ENCODE assay signal across 19 cellular contexts in genomic region chr11:61742391-61742790, GRCh38. TPM values are rescaled to one million over a fixed set of nuclear protein-coding genes. Genes with fewer than 3 reads are reported as not detected.
DNase-seq lines count a peak whose midpoint lies in the region; ATAC-seq and TF ChIP-seq lines count a peak whose summit lies in the region.
"Had no signal": no experiment of that assay in that cellular context is flagged by ENCODE, and none has a peak within 500 bp of the region (broad histone marks: within the 10 kb centered on the region; RNA-seq: fewer than 3 reads in every experiment).

No MANE protein-coding gene starts in this region.

- H3K4me3 ChIP-seq in left ventricle myocardium inferior (no peak overlapping the region), trophoblast cell (ENCODE audit: low read depth, low read length) (peak overlapping the region; percentile 54)
- H3K4me3 ChIP-seq: dorsolateral prefrontal cortex, heart left ventricle, pancreas, smooth muscle cell had no signal

- H2AK5ac ChIP-seq in trophoblast cell (ENCODE audit: low read length): no peak overlapping the region

- no peak overlapping the region for H2BK12ac ChIP-seq in trophoblast cell (ENCODE audit: low read length)

- no peak for ATAC-seq in WTC11

- H4K8ac ChIP-seq in trophoblast cell (ENCODE audit: low read depth, low read length): no peak overlapping the region

- H3K36me3 ChIP-seq in left ventricle myocardium inferior: peaks cover 25% of the 10 kb centered on the region
- peaks cover 0 to 6% of the 10 kb centered on the region in 2 experiments for H3K36me3 ChIP-seq in trophoblast cell (ENCODE audit: control insufficient read depth in 1 of 2, insufficient read depth in 2 of 2, low read length in 2 of 2)

- no CpG with 5 or more reads among the region's 7 CpGs for WGBS in trophoblast cell (ENCODE audit: extremely low coverage, insufficient coverage, insufficient read length)

- no peak overlapping the region for H3K27ac Mint-ChIP-seq in WTC11
- H3K27ac Mint-ChIP-seq: activated CD4-positive, alpha-beta T cell treated with anti-CD3 and anti-CD28 coated beads, Interleukin-2, amount 10 ng/mL, durations not matched to agents 7 days and 5 days; activated naive CD8-positive, alpha-beta T cell had no signal

- H3K4me1 ChIP-seq in left ventricle myocardium inferior (no peaks in the 10 kb centered on the region), trophoblast cell (ENCODE audit: control insufficient read depth in 1 of 2, insufficient read depth in 2 of 2, low read length in 2 of 2) (peaks cover 0 to 2% of the 10 kb centered on the region in 2 experiments)
- H3K4me1 ChIP-seq: pancreas had no signal

- POLR2A ChIA-PET in WTC11 (lab: Charles Lee): no interaction called here

- H3K79me1 ChIP-seq in trophoblast cell (ENCODE audit: low read length): peaks cover under 1% of the 10 kb centered on the region

- H2BK5ac ChIP-seq in trophoblast cell (ENCODE audit: low read depth, low read length, poor library complexity): no peak overlapping the region

- no peak overlapping the region for H3K4me2 ChIP-seq in trophoblast cell (ENCODE audit: low read length)
- H3K4me2 ChIP-seq: smooth muscle cell had no signal

- no peak overlapping the region for H2AFZ ChIP-seq in trophoblast cell (ENCODE audit: insufficient read depth, low read length, poor library complexity)

- no peaks in the 10 kb centered on the region for H3K27me3 ChIP-seq in left ventricle myocardium inferior (ENCODE audit: low read depth)
- H3K27me3 ChIP-seq in trophoblast cell (ENCODE audit: insufficient read depth, low read length): no peaks in the 10 kb centered on the region
- H3K27me3 ChIP-seq: dorsolateral prefrontal cortex, heart left ventricle, pancreas had no signal

- H3K4me3 Mint-ChIP-seq in WTC11: no peak overlapping the region
- H3K4me3 Mint-ChIP-seq: activated CD4-positive, alpha-beta T cell treated with anti-CD3 and anti-CD28 coated beads, Interleukin-2, amount 10 ng/mL, durations not matched to agents 7 days and 5 days; activated naive CD8-positive, alpha-beta T cell; brain had no signal

- in situ Hi-C loops in KBM-7 (cut with MboI; ENCODE audit: low pct_unique_long_range_greater_than_20kb, low sequenced_read_pairs): no loop called here

- no peak overlapping the region for H3K14ac ChIP-seq in trophoblast cell (ENCODE audit: low read length)

- no peak overlapping the region for H3K4ac ChIP-seq in trophoblast cell (ENCODE audit: low read depth, low read length)

- peak overlapping the region; percentile 8 for H3K27ac ChIP-seq in left ventricle myocardium inferior (replicated peaks)
- H3K27ac ChIP-seq in trophoblast cell (ENCODE audit: low read depth, low read length): no peak overlapping the region
- H3K27ac ChIP-seq: pancreas had no signal

- H3K9ac ChIP-seq in trophoblast cell (ENCODE audit: low read length): no peak overlapping the region

- H3K23ac ChIP-seq in trophoblast cell (ENCODE audit: low read length): no peak overlapping the region

- H2BK120ac ChIP-seq in trophoblast cell (ENCODE audit: insufficient read depth, low read length, poor library complexity): no peak overlapping the region

- H3K4me1 Mint-ChIP-seq in WTC11: no peaks in the 10 kb centered on the region
- H3K4me1 Mint-ChIP-seq: activated CD4-positive, alpha-beta T cell treated with anti-CD3 and anti-CD28 coated beads, Interleukin-2, amount 10 ng/mL, durations not matched to agents 7 days and 5 days had no signal

- no peaks in the 10 kb centered on the region for H3K79me2 ChIP-seq in trophoblast cell (ENCODE audit: control insufficient read depth, insufficient read depth, low read length, poor library complexity)

- 0 out of 2 replicates have a peak, but pooled peaks cover 4% of the 10 kb centered on the region for H3K36me3 Mint-ChIP-seq in WTC11
- H3K36me3 Mint-ChIP-seq: activated naive CD8-positive, alpha-beta T cell had no signal

- CTCF ChIA-PET in WTC11 (lab: Charles Lee): interaction anchor here (2.8 kb wide), 1 partner anchor 9 kb away, joined by 21 read pairs; no protein-coding TSS in a partner anchor

- no peak overlapping the region for H4K91ac ChIP-seq in trophoblast cell (ENCODE audit: low read depth, low read length)

- no peak overlapping the region for H3K18ac ChIP-seq in trophoblast cell (ENCODE audit: low read length)

- H3K9me3 Mint-ChIP-seq in WTC11: no peaks in the 10 kb centered on the region
- H3K9me3 Mint-ChIP-seq: activated CD4-positive, alpha-beta T cell treated with anti-CD3 and anti-CD28 coated beads, Interleukin-2, amount 10 ng/mL, durations not matched to agents 7 days and 5 days; brain had no signal

- H3K9me3 ChIP-seq in left ventricle myocardium inferior (replicated peaks): no peaks in the 10 kb centered on the region
- no peaks in the 10 kb centered on the region for H3K9me3 ChIP-seq in trophoblast cell (ENCODE audit: insufficient read depth, low read depth, low read length)
- H3K9me3 ChIP-seq: heart left ventricle, pancreas had no signal

- intact Hi-C loops in left ventricle myocardium inferior (cut with micrococcal nuclease): no loop called here

- no peak overlapping the region for H4K12ac ChIP-seq in trophoblast cell (ENCODE audit: low read depth, low read length)

- TF ChIP-seq CTCF in left ventricle myocardium inferior (IDR thresholded peaks at IDR 0.05; ENCODE audit: borderline replicate concordance) (no peak), WTC11 (IDR thresholded peaks at IDR 0.05) (no peak)

- peak; percentile 69 for DNase-seq in KBM-7
- DNase-seq in left ventricle myocardium inferior: no peak
- no peak for DNase-seq in trophoblast cell
- no peak for DNase-seq in COLO829 (ENCODE audit: low spot score)
- DNase-seq in WTC11 (ENCODE audit: low spot score): no peak
- no peak for DNase-seq in SK-N-DZ (ENCODE audit: low spot score)
- no peak for DNase-seq in NCI-H446 treated with DMSO at 0.1 percent for 48 hours (lab: John Stamatoyannopoulos, UW)
- DNase-seq: activated CD4-positive, alpha-beta T cell treated with anti-CD3 and anti-CD28 coated beads, Interleukin-2, amount 10 ng/mL, durations not matched to agents 7 days and 5 days; activated T-cell treated with anti-CD3 and anti-CD28 coated beads, Interleukin-2, amount 50 U/mL, for 1 hour; DMS53; dorsolateral prefrontal cortex; NCI-H2081; NCI-H82 had no signal

- H3K27me3 Mint-ChIP-seq in WTC11 (ENCODE audit: low read depth): no peaks in the 10 kb centered on the region
- H3K27me3 Mint-ChIP-seq: activated CD4-positive, alpha-beta T cell treated with anti-CD3 and anti-CD28 coated beads, Interleukin-2, amount 10 ng/mL, durations not matched to agents 7 days and 5 days; activated naive CD8-positive, alpha-beta T cell; brain had no signal

TF ChIP-seq in PFSK-1, 5 proteins besides CTCF, POLR2A, EP300 and RAD21 (continues in another document):
- no peak for TF ChIP-seq POLR2AphosphoS5 (IDR thresholded peaks at IDR 0.05; ENCODE audit: low read depth, low read length)
- TF ChIP-seq SIN3A (IDR thresholded peaks at IDR 0.05; ENCODE audit: borderline replicate concordance, insufficient read depth, low read length): no peak
- TF ChIP-seq FOXP2 (optimal IDR thresholded peaks at IDR 0.05; ENCODE audit: borderline replicate concordance, extremely low read depth, extremely low read length, insufficient read depth): peak; percentile 58

TF ChIP-seq in WTC11, 78 proteins besides CTCF, POLR2A, EP300 and RAD21:
- no peak for TF ChIP-seq GTF2I (CRISPR knock-in tag; conservative IDR thresholded peaks at IDR 0.05)
- no peak for TF ChIP-seq ZNF219 (CRISPR knock-in tag; IDR thresholded peaks at IDR 0.05; ENCODE audit: borderline replicate concordance)
- no peak for TF ChIP-seq NFATC4 (CRISPR knock-in tag; IDR thresholded peaks at IDR 0.05)
- no peak for TF ChIP-seq JUN (CRISPR knock-in tag; IDR thresholded peaks at IDR 0.05)
- no peak for TF ChIP-seq ZNF396 (CRISPR knock-in tag; IDR thresholded peaks at IDR 0.05; ENCODE audit: borderline replicate concordance)

RNA-seq across cellular contexts. Expression of gene MYRF, which starts 10.0 kb away (rescaled TPM):
- polyA plus RNA-seq in PFSK-1 (2012; ENCODE audit: insufficient read length, low read depth): 9.3 TPM
- 0.14 TPM for total RNA-seq in left ventricle myocardium inferior
- 9.8 and 10.4 TPM in 2 replicates for polyA plus RNA-seq in trophoblast cell (2013)
- total RNA-seq in WTC11 (2021): 4.9 to 5.9 TPM (median 5.2 TPM) in 3 replicates
- polyA plus RNA-seq in SK-N-DZ (2014; cell fraction: cytosol; rRNA removed): 15.1 and 15.2 TPM in 2 replicates
- polyA plus RNA-seq in SK-N-DZ (2014; cell fraction: nucleus; rRNA removed): 68.5 and 88.2 TPM in 2 replicates

RNA-seq across cellular contexts. Expression of gene TMEM258, which starts 50.0 kb away (rescaled TPM):
- polyA plus RNA-seq in PFSK-1 (2012; ENCODE audit: insufficient read length, low read depth): 247 TPM
- total RNA-seq in left ventricle myocardium inferior: 117 TPM
- polyA plus RNA-seq in trophoblast cell (2013): 246 and 256 TPM in 2 replicates
- total RNA-seq in WTC11 (2021): 175 to 192 TPM (median 190 TPM) in 3 replicates
- polyA plus RNA-seq in SK-N-DZ (2014; cell fraction: cytosol; rRNA removed): 147 and 242 TPM in 2 replicates
- polyA plus RNA-seq in SK-N-DZ (2014; cell fraction: nucleus; rRNA removed): 86.1 and 95.3 TPM in 2 replicates

RNA-seq across cellular contexts. Expression of gene FEN1, which starts 50.3 kb away (rescaled TPM):
- 37.6 TPM for polyA plus RNA-seq in PFSK-1 (2012; ENCODE audit: insufficient read length, low read depth)
- 5.8 TPM for total RNA-seq in left ventricle myocardium inferior
- 53.9 and 58.2 TPM in 2 replicates for polyA plus RNA-seq in trophoblast cell (2013)
- 72.3 to 96.3 TPM (median 73.2 TPM) in 3 replicates for total RNA-seq in WTC11 (2021)
- 184 and 207 TPM in 2 replicates for polyA plus RNA-seq in SK-N-DZ (2014; cell fraction: cytosol; rRNA removed)
- 56.1 and 83.9 TPM in 2 replicates for polyA plus RNA-seq in SK-N-DZ (2014; cell fraction: nucleus; rRNA removed)

Comparison
In these comparisons a context has a peak if more than half of its experiments do, and no peak if none do; other contexts are left out.
1. RNA of gene FEN1, which starts 50.3 kb away (total RNA-seq): 72.3 to 96.3 TPM in WTC11; 5.8 TPM in left ventricle myocardium inferior (single experiment); every median in the first group is over 10 times any median in the second.